In the genomic region with DNA sequence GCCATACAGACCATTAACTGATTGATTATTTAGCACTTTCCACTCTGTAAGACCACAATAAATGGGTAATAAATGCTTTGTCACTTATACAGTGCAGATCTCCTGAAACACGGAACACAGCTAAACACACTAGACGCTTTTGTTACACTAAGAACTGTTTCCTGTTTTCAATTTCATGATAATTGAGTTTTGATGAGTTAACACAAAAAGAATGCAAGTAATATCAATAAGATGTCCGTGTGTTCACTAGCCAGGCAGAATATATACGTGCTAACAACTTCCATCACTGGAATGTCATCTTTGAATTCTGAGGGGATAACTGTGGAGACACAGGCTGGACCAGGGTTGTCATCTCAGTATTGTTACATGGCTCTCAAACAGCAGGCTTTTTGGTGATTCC, we compare ENCODE assay signal across 17 cellular contexts.
DNase-seq lines count a peak whose midpoint lies in the region; ATAC-seq, FAIRE-seq and TF ChIP-seq lines count a peak whose summit lies in the region.
"Had no signal": no experiment of that assay in that cellular context is flagged by ENCODE, and none has a peak within 500 bp of the region (broad histone marks: within the 10 kb centered on the region; RNA-seq: fewer than 3 reads in every experiment).

No MANE protein-coding gene starts in this region.

- H3K27ac ChIP-seq in K562 (ENCODE audit: extremely low read depth, low read depth, low read length) (no peak overlapping the region), heart right ventricle (no peak overlapping the region)
- H3K27ac ChIP-seq: SK-N-MC had no signal

- FAIRE-seq in GM19239 (lab: Jason Lieb, UNC) (peak; percentile 23), K562 (lab: Jason Lieb, UNC) (peak; percentile 6)
- FAIRE-seq: D721Med, GM12892 had no signal

- no peak for TF ChIP-seq RAD21 in K562 (CRISPR knock-in tag; conservative IDR thresholded peaks at IDR 0.05 in 1 of 2, IDR thresholded peaks at IDR 0.05 in 1 of 2)

- H3K4me3 Mint-ChIP-seq in glutamatergic neuron (ENCODE audit: unreplicated experiment), result no peak overlapping the region
- H3K4me3 Mint-ChIP-seq in CD14-positive monocyte, result no peak overlapping the region
- H3K4me3 Mint-ChIP-seq: B cell; CD4-positive, alpha-beta memory T cell; IgD-negative memory B cell; T-cell had no signal

- POLR2A ChIA-PET in K562 (lab: Yijun Ruan, JAX), result no interaction called here

- H3K27ac Mint-ChIP-seq in glutamatergic neuron (ENCODE audit: unreplicated experiment) (peak overlapping the region; percentile 44), CD14-positive monocyte (peak overlapping the region in 1 of 7 donors; percentile 68)
- H3K27ac Mint-ChIP-seq: B cell; CD4-positive, alpha-beta memory T cell; IgD-negative memory B cell; T-cell had no signal

- H3K36me3 Mint-ChIP-seq in glutamatergic neuron (ENCODE audit: unreplicated experiment) (no peaks in the 10 kb centered on the region), CD14-positive monocyte (peaks cover 49 to 55% of the 10 kb centered on the region in 2 donors)
- H3K36me3 Mint-ChIP-seq: CD4-positive, alpha-beta memory T cell; T-cell had no signal

- no peaks in the 10 kb centered on the region for H3K9me1 ChIP-seq in K562 (ENCODE audit: control insufficient read depth, insufficient read depth, low read length)

- DNase-seq in GM19239 (ENCODE audit: insufficient read length, low spot score) (no peak), K562 (ENCODE audit: extremely low read depth in 1 of 4, low spot score in 3 of 4) (no peak), glutamatergic neuron (no peak), CD14-positive monocyte (ENCODE audit: low spot score) (no peak), KBM-7 (no peak), left ventricle myocardium superior (no peak), heart right ventricle (no peak)
- DNase-seq: GF-D8, Right ventricle myocardium superior had no signal

- no peak overlapping the region for H2AFZ ChIP-seq in K562 (ENCODE audit: low read depth, low read length)

- H3K9me3 ChIP-seq in K562 (replicated peaks; ENCODE audit: control insufficient read depth, insufficient read depth, low read depth, low read length) (no peaks in the 10 kb centered on the region), heart right ventricle (no peaks in the 10 kb centered on the region)

- peaks cover 10% of the 10 kb centered on the region for H3K4me1 Mint-ChIP-seq in glutamatergic neuron (ENCODE audit: low read depth, unreplicated experiment)
- peaks cover 11% of the 10 kb centered on the region for H3K4me1 Mint-ChIP-seq in CD14-positive monocyte
- H3K4me1 Mint-ChIP-seq: CD4-positive, alpha-beta memory T cell; T-cell had no signal

- no peak for TF ChIP-seq POLR2A in K562 (conservative IDR thresholded peaks at IDR 0.05)

- H3K9ac ChIP-seq in K562 (ENCODE audit: insufficient read depth in 1 of 2, low read depth in 2 of 2, low read length in 2 of 2), result no peak overlapping the region

- ATAC-seq in K562 (no peak), left ventricle myocardium superior (no peak), heart right ventricle (no peak)
- ATAC-seq: Panc1 had no signal

- 8% methylated on average over 4 of the region's 4 CpGs for WGBS in K562 (ENCODE audit: insufficient coverage, low coverage, missing lambda C conversion rate)
- 29 to 40% methylated on average over 4 of the region's 4 CpGs for WGBS in heart right ventricle, 2 donors

- no peaks in the 10 kb centered on the region for H4K20me1 ChIP-seq in K562 (replicated peaks; ENCODE audit: control insufficient read depth, insufficient read depth, low read length)

- no peak for TF ChIP-seq EP300 in K562 (IDR thresholded peaks at IDR 0.05; ENCODE audit: low read length)

- BruUV-seq in K562 (replicated peaks; lab: Mats Ljungman, UMichigan), result no TSS peak

- H3K4me2 ChIP-seq in K562 (ENCODE audit: insufficient read depth, low read length), result no peak overlapping the region

- H3K36me3 ChIP-seq in K562 (ENCODE audit: control insufficient read depth, insufficient read depth, low read length) (no peaks in the 10 kb centered on the region), heart right ventricle (no peaks in the 10 kb centered on the region)

- H3K4me1 ChIP-seq in K562 (replicated peaks in 1 of 2; ENCODE audit: control insufficient read depth in 2 of 2, insufficient read depth in 2 of 2, low read length in 2 of 2) (peaks cover 0 to 12% of the 10 kb centered on the region in 2 experiments; a peak in 3 of 5 replicates), heart right ventricle (peaks cover 0 to 12% (median 0%) of the 10 kb centered on the region in 9 donors)

- in situ Hi-C loops in K562 (cut with MboI), result no loop called here
- in situ Hi-C loops in KBM-7 (cut with MboI; ENCODE audit: low pct_unique_long_range_greater_than_20kb, low sequenced_read_pairs), result no loop called here

- H3K9me3 Mint-ChIP-seq in glutamatergic neuron (ENCODE audit: unreplicated experiment) (no peaks in the 10 kb centered on the region), CD14-positive monocyte (no peaks in the 10 kb centered on the region)
- H3K9me3 Mint-ChIP-seq: CD4-positive, alpha-beta memory T cell; IgD-negative memory B cell; T-cell had no signal

- intact Hi-C loops in K562 (cut with micrococcal nuclease), result no loop called here
- intact Hi-C loops in CD14-positive monocyte (cut with micrococcal nuclease), result no loop called here
- intact Hi-C loops in left ventricle myocardium superior (cut with micrococcal nuclease), result no loop called here
- intact Hi-C loops in heart right ventricle (cut with DNase I), result loop anchor here in 3 of 10 donors (2.0 kb wide), 1 partner anchor 475 kb away; no protein-coding TSS in a partner anchor

- H3K4me3 ChIP-seq in K562, result no peak overlapping the region
- no peak overlapping the region for H3K4me3 ChIP-seq in heart right ventricle
- H3K4me3 ChIP-seq: SK-N-MC had no signal

- H3K27me3 ChIP-seq in K562 (ENCODE audit: control insufficient read depth in 2 of 2, insufficient read depth in 2 of 2, low read length in 2 of 2), result no peaks in the 10 kb centered on the region
- H3K27me3 ChIP-seq in heart right ventricle, result peaks cover 0 to 65% (median 20%) of the 10 kb centered on the region in 7 donors

- TF ChIP-seq CTCF in K562 (IDR thresholded peaks at IDR 0.05 in 2 of 3, conservative IDR thresholded peaks at IDR 0.05 in 1 of 3; ENCODE audit: insufficient read depth in 2 of 3, low read depth in 1 of 3, low read length in 3 of 3) (no peak), glutamatergic neuron (IDR thresholded peaks at IDR 0.05; ENCODE audit: partially characterized antibody, unreplicated experiment) (no peak), CD14-positive monocyte (IDR thresholded peaks at IDR 0.05) (no peak), heart right ventricle (IDR thresholded peaks at IDR 0.05) (no peak)

- H3K27me3 Mint-ChIP-seq in glutamatergic neuron (ENCODE audit: unreplicated experiment), result no peaks in the 10 kb centered on the region
- H3K27me3 Mint-ChIP-seq in CD14-positive monocyte (ENCODE audit: low read depth in 3 of 3), result no peaks in the 10 kb centered on the region
- H3K27me3 Mint-ChIP-seq: B cell, IgD-negative memory B cell had no signal

- no peaks in the 10 kb centered on the region for H3K79me2 ChIP-seq in K562 (ENCODE audit: control insufficient read depth, insufficient read depth, low read length)

- CTCF ChIA-PET in K562 (lab: Yijun Ruan, JAX; ENCODE audit: low intra/inter-chr PET ratio), result no interaction called here

TF ChIP-seq in K562, 482 proteins besides CTCF, POLR2A, EP300 and RAD21:
- TF ChIP-seq MCM7 (IDR thresholded peaks at IDR 0.05), result no peak
- 0 out of 2 replicates have a peak, but pooled peaks have one; percentile 31 for TF ChIP-seq ZNF316 (IDR thresholded peaks at IDR 0.05)
- no peak for TF ChIP-seq FOXJ2 (tag; IDR thresholded peaks at IDR 0.05)
- TF ChIP-seq SAP30 (IDR thresholded peaks at IDR 0.05; ENCODE audit: borderline replicate concordance, insufficient read depth, low read depth, low read length, poor library complexity, severe bottlenecking), result no peak
- TF ChIP-seq NCOA2 (IDR thresholded peaks at IDR 0.05; ENCODE audit: partially characterized antibody in 2 of 2), result no peak
- no peak for TF ChIP-seq ZNF282 (CRISPR knock-in tag; IDR thresholded peaks at IDR 0.05)
